Comparison of ENCODE assay signal across 21 cellular contexts in genomic region chr1:1804301-1804700, GRCh38.
"Had no signal": no experiment of that assay in that cellular context is flagged by ENCODE, and none has a peak within 500 bp of the region (broad histone marks: within the 10 kb centered on the region; RNA-seq: fewer than 3 reads in every experiment).

No MANE protein-coding gene starts in this region.

- H3K9me3 ChIP-seq: body of pancreas, thyroid gland had no signal

- ATAC-seq: body of pancreas, foreskin keratinocyte, left lobe of liver had no signal

- H3K4me3 ChIP-seq: body of pancreas, cardiac muscle cell, lung, thyroid gland had no signal

- H3K4me1 ChIP-seq: body of pancreas, foreskin keratinocyte had no signal

- H3K27ac ChIP-seq: body of pancreas, cardiac muscle cell, foreskin keratinocyte, thyroid gland had no signal

- H3K4me3 Mint-ChIP-seq: naive B cell had no signal

- H3K27me3 ChIP-seq: body of pancreas, cardiac muscle cell, foreskin keratinocyte, thyroid gland had no signal

- DNase-seq: activated CD4-positive, alpha-beta T cell treated with anti-CD3 and anti-CD28 coated beads for 4 hours; activated CD4-positive, alpha-beta T cell treated with anti-CD3 and anti-CD28 coated beads, Interleukin-2, amount 50 U/mL, for 48 hours; activated CD4-positive, CD25-positive, alpha-beta regulatory T cell; activated naive CD4-positive, alpha-beta T cell; activated T-cell treated with anti-CD3 and anti-CD28 coated beads for 4 hours; anterior cingulate cortex; body of pancreas; foreskin keratinocyte; naive B cell; retina; stimulated activated CD4-positive, alpha-beta T cell treated with anti-CD3 and anti-CD28 coated beads, Interleukin-4, amount 100 ng/mL, for 1 hour; stimulated activated naive CD4-positive, alpha-beta T cell treated with Interleukin-2 at 50 U/mL for 16 hours; substantia nigra; T-helper 1 cell; T-helper 9 cell; thyroid gland had no signal

- H3K9me3 Mint-ChIP-seq: activated T-helper 2 cell treated with anti-CD3 and anti-CD28 coated beads, Interferon-gamma antibody, Interleukin-2, Interleukin-4, amounts not matched to agents 10 μg/mL and 5 μg/mL and 100 μg/mL, durations not matched to agents 14 hours and 24 hours and 36 hours; naive B cell had no signal

- H3K27me3 Mint-ChIP-seq: naive B cell, progenitor cell of endocrine pancreas had no signal

- H3K27ac Mint-ChIP-seq: activated T-helper 2 cell treated with anti-CD3 and anti-CD28 coated beads, Interferon-gamma antibody, Interleukin-2, Interleukin-4, amounts not matched to agents 10 μg/mL and 5 μg/mL and 100 μg/mL, durations not matched to agents 14 hours and 24 hours and 36 hours; progenitor cell of endocrine pancreas had no signal
